14 cellular contexts compared by ENCODE assay signal in genomic region chr11:44306469-44307244, GRCh38. TPM values are rescaled to one million over a fixed set of nuclear protein-coding genes. Genes with fewer than 3 reads are reported as not detected.
A peak's percentile ranks its signal among the peaks of the same experiment; 100 is the strongest.
DNase-seq lines count a peak whose midpoint lies in the region; TF ChIP-seq lines count a peak whose summit lies in the region.
"Had no signal": no experiment of that assay in that cellular context is flagged by ENCODE, and none has a peak within 500 bp of the region (broad histone marks: within the 10 kb centered on the region; RNA-seq: fewer than 3 reads in every experiment).

No MANE protein-coding gene starts in this region.

- H3K9me3 ChIP-seq in Caco-2 (no peaks in the 10 kb centered on the region), neural progenitor cell (ENCODE audit: low read depth) (no peaks in the 10 kb centered on the region)
- H3K9me3 ChIP-seq in effector memory CD4-positive, alpha-beta T cell (ENCODE audit: control insufficient read depth, low read length), result no peaks in the 10 kb centered on the region

- H3K4me3 ChIP-seq in Caco-2 (ENCODE audit: low read depth, low read length) (no peak overlapping the region), neural progenitor cell (peak overlapping the region; percentile 26)
- peak overlapping the region; percentile 79 for H3K4me3 ChIP-seq in effector memory CD4-positive, alpha-beta T cell (ENCODE audit: insufficient read depth, low read depth, low read length, poor library complexity, severe bottlenecking)

- H3K27ac ChIP-seq in effector memory CD4-positive, alpha-beta T cell (ENCODE audit: insufficient read depth, low read length, poor library complexity, severe bottlenecking), result no peak overlapping the region
- H3K27ac ChIP-seq in neural progenitor cell, result no peak overlapping the region

- H3K9ac ChIP-seq in neural progenitor cell, result no peak overlapping the region

- H3K4me1 Mint-ChIP-seq in Caco-2 (ENCODE audit: low read depth, unreplicated experiment) (no peaks in the 10 kb centered on the region), neural progenitor cell (peaks cover 50% of the 10 kb centered on the region)

- intact Hi-C loops in Caco-2 (cut with micrococcal nuclease; ENCODE audit: unreplicated experiment), result no loop called here

- H3K36me3 ChIP-seq in Caco-2 (ENCODE audit: control insufficient read depth, insufficient read depth, low read length), result no peaks in the 10 kb centered on the region
- H3K36me3 ChIP-seq in effector memory CD4-positive, alpha-beta T cell (ENCODE audit: control insufficient read depth, insufficient read depth, low read length), result no peaks in the 10 kb centered on the region
- H3K36me3 ChIP-seq in neural progenitor cell, result no peaks in the 10 kb centered on the region

- H3K4me3 Mint-ChIP-seq in Caco-2 (ENCODE audit: unreplicated experiment) (peak overlapping the region; percentile 18), neural progenitor cell (peak overlapping the region; percentile 46)

- H3K27me3 Mint-ChIP-seq in Caco-2 (ENCODE audit: insufficient read depth, unreplicated experiment) (peaks cover 3% of the 10 kb centered on the region), neural progenitor cell (ENCODE audit: insufficient read depth, low read depth) (peaks cover 86% of the 10 kb centered on the region)

- H3K4me1 ChIP-seq in Caco-2, result no peaks in the 10 kb centered on the region
- H3K4me1 ChIP-seq in effector memory CD4-positive, alpha-beta T cell (ENCODE audit: control insufficient read depth, insufficient read depth, low read length, poor library complexity, severe bottlenecking), result peaks cover 28% of the 10 kb centered on the region
- H3K4me1 ChIP-seq in neural progenitor cell, result peaks cover 41% of the 10 kb centered on the region

- POLR2A ChIA-PET in Caco-2 (lab: Charles Lee), result no interaction called here

- no peaks in the 10 kb centered on the region for H3K9me3 Mint-ChIP-seq in Caco-2 (ENCODE audit: unreplicated experiment)
- H3K9me3 Mint-ChIP-seq in neural progenitor cell, result peaks cover 10% of the 10 kb centered on the region

- BruUV-seq in Caco-2 (replicated peaks; lab: Mats Ljungman, UMichigan), result no TSS peak

- peaks cover 40% of the 10 kb centered on the region for H3F3A ChIP-seq in neural progenitor cell (ENCODE audit: low read depth)

- no peaks in the 10 kb centered on the region for H3K36me3 Mint-ChIP-seq in Caco-2 (ENCODE audit: insufficient read depth, unreplicated experiment)
- H3K36me3 Mint-ChIP-seq in neural progenitor cell, result peaks cover 1% of the 10 kb centered on the region

- H3K27ac Mint-ChIP-seq in Caco-2 (ENCODE audit: unreplicated experiment) (no peak overlapping the region), neural progenitor cell (no peak overlapping the region)

- CTCF ChIA-PET in Caco-2 (lab: Charles Lee), result interaction anchor here (1.2 kb wide), 1 partner anchor 21 kb away, joined by 5 read pairs; no protein-coding TSS in a partner anchor

- H2AFZ ChIP-seq in neural progenitor cell (replicated peaks), result peak overlapping the region; percentile 83

- no peak for TF ChIP-seq CTCF in Caco-2 (IDR thresholded peaks at IDR 0.05; ENCODE audit: insufficient read depth in 1 of 2, low read depth in 1 of 2, low read length in 1 of 2, severe bottlenecking in 1 of 2, unreplicated experiment in 1 of 2)
- TF ChIP-seq CTCF in neural progenitor cell (IDR thresholded peaks at IDR 0.05), result no peak

- H3K27me3 ChIP-seq in Caco-2 (replicated peaks; ENCODE audit: control insufficient read depth, insufficient read depth, low read length), result no peaks in the 10 kb centered on the region
- H3K27me3 ChIP-seq in effector memory CD4-positive, alpha-beta T cell (replicated peaks; ENCODE audit: control insufficient read depth, insufficient read depth, low read length, poor library complexity, severe bottlenecking), result peaks cover 74% of the 10 kb centered on the region
- H3K27me3 ChIP-seq in neural progenitor cell, result peaks cover 100% of the 10 kb centered on the region

- no peaks in the 10 kb centered on the region for H3K79me2 ChIP-seq in neural progenitor cell (ENCODE audit: low read depth)

- peak overlapping the region; percentile 65 for H3K4me2 ChIP-seq in neural progenitor cell

- peaks cover 73% of the 10 kb centered on the region for H4K20me1 ChIP-seq in neural progenitor cell (ENCODE audit: low read depth)

- DNase-seq in Caco-2 (no peak), M059J (ENCODE audit: low read depth) (peak; percentile 42), neural progenitor cell (ENCODE audit: low spot score) (peak; percentile 61), hepatic stellate cell (ENCODE audit: low spot score) (no peak), kidney glomerular epithelial cell (lab: John Stamatoyannopoulos, UW) (no peak), ureter (ENCODE audit: low spot score) (no peak), T-helper 9 cell (no peak)
- DNase-seq in effector memory CD4-positive, alpha-beta T cell, result no peak
- DNase-seq: DMS79 treated with DMSO at 0.1 percent for 48 hours; NCI-H2227 treated with DMSO at 0.1 percent for 48 hours; stimulated activated CD4-positive, alpha-beta T cell treated with anti-CD3 and anti-CD28 coated beads, Interleukin-2, amount 100 ng/mL, for 48 hours; substantia nigra had no signal

RNA-seq across cellular contexts. Expression of gene ALX4, which starts 3.3 kb away (rescaled TPM):
- 0.05 TPM in 1 of 2 replicates, not detected in the other for total RNA-seq in Caco-2 (2022)
- total RNA-seq in M059J (2014; rRNA removed; shearing (Covaris generic)), result 7.0 and 9.9 TPM in 2 replicates
- not detected in 2 replicates for total RNA-seq in neural progenitor cell (ENCODE audit: low replicate concordance)
- total RNA-seq in ureter, result not detected
- total RNA-seq: left lobe of liver, posterior vena cava had no signal

Comparison
In these comparisons a context has a peak if more than half of its experiments do, and no peak if none do; other contexts are left out.
1. DNase-seq: peak in M059J (single experiment) and neural progenitor cell (single experiment); none in Caco-2 (0 of 2), effector memory CD4-positive, alpha-beta T cell (0 of 3), hepatic stellate cell (single experiment), kidney glomerular epithelial cell (single experiment), ureter (single experiment) and T-helper 9 cell (single experiment).